1 cellular context compared by ENCODE assay signal in the genomic region with DNA sequence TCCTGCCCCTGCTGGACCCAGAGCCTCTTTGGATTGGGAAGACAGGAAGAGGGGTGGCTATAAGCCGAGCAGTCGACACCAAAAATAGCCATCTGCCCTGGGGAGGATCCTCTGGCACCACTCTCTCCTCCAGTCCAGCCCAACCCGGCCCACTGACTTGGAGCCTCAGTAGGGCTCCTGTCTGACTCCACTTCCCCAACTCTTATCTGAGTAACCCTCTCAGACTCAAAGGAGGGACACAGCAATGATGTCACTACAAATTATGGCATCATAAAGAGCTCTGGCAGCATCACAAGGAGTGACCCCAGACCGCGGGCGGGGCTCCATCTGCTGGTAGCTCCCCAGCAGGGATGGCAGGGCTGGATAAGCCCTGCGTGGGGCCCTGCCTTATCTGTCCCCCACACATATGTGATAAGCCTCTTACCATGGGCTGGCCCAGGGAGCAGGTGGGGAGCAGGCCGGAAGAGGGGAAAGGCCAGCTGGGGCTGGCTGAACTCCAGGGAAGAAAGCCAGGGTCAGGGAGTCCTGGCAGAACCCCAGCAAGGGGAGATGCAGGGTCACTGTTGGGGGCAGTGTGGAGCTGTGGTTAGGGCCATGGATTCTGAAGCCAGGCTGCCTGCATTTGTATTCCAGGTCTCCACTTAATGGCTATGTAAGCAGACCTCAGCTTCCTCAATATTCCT.
TF ChIP-seq lines count a peak whose summit lies in the region.

No MANE protein-coding gene starts in this region.

TF ChIP-seq in H1, 55 proteins besides CTCF, POLR2A, EP300 and RAD21:
- TF ChIP-seq CBX5 (IDR thresholded peaks at IDR 0.05; ENCODE audit: low read depth, low read length): no peak
- peak; percentile 93 for TF ChIP-seq CREB1 (IDR thresholded peaks at IDR 0.05)
- TF ChIP-seq KDM1A (IDR thresholded peaks at IDR 0.05; ENCODE audit: borderline replicate concordance, low read length): no peak
